ENCODE assay signal across 8 cellular contexts in genomic region chr1:244835276-244836134, GRCh38. TPM values are rescaled to one million over a fixed set of nuclear protein-coding genes. Genes with fewer than 3 reads are reported as not detected.
DNase-seq lines count a peak whose midpoint lies in the region; ATAC-seq and TF ChIP-seq lines count a peak whose summit lies in the region.

COX20 (plus strand) TSS chr1:244835658; CDS start chr1:244835715, 57 bp downstream.

- DNase-seq in GM10266 (ENCODE audit: extremely low spot score) (peak; percentile 87), HFF-Myc (ENCODE audit: extremely low read depth, low read depth) (peak; percentile 81), NCI-H1048 (lab: John Stamatoyannopoulos, UW) (peak; percentile 98), SW 1271 (lab: John Stamatoyannopoulos, UW) (peak; percentile 97 to 99), heart right ventricle (peak; percentile 89 to 92), posterior vena cava (ENCODE audit: low spot score) (peak; percentile 97), upper lobe of right lung (peak; percentile 95)

- H3K27me3 ChIP-seq in heart right ventricle (no peaks in the 10 kb centered on the region), upper lobe of right lung (no peaks in the 10 kb centered on the region)

- H3K27ac ChIP-seq in adipose tissue (ENCODE audit: low read depth, low read length) = peak within 1 kb of the TSS; percentile 84
- peak within 1 kb of the TSS; percentile 96 to 100 (median 99) for H3K27ac ChIP-seq in heart right ventricle
- peak within 1 kb of the TSS; percentile 99 for H3K27ac ChIP-seq in upper lobe of right lung

- ATAC-seq in heart right ventricle (peak; percentile 83 to 95 (median 91)), upper lobe of right lung (peak; percentile 94)

- H3K36me3 ChIP-seq in heart right ventricle = peaks cover 0 to 29% (median 0%) of the 10 kb centered on the region in 9 donors
- peaks cover 13% of the 10 kb centered on the region for H3K36me3 ChIP-seq in upper lobe of right lung

- H3K4me1 ChIP-seq in heart right ventricle (peaks cover 0 to 51% (median 45%) of the 10 kb centered on the region in 9 donors), upper lobe of right lung (peaks cover 21% of the 10 kb centered on the region)

- no peak for TF ChIP-seq CTCF in GM10266 (IDR thresholded peaks at IDR 0.05; ENCODE audit: control insufficient read depth, insufficient read depth, low read depth, missing control alignments)
- TF ChIP-seq CTCF in HFF-Myc (IDR thresholded peaks at IDR 0.05; ENCODE audit: low read depth, low read length, missing control alignments) = no peak
- peak in 3 of 9 donors; percentile 6 to 21 (median 8) for TF ChIP-seq CTCF in heart right ventricle (IDR thresholded peaks at IDR 0.05)
- TF ChIP-seq CTCF in upper lobe of right lung (IDR thresholded peaks at IDR 0.05) = no peak

- no peaks in the 10 kb centered on the region for H3K9me3 ChIP-seq in heart right ventricle
- no peaks in the 10 kb centered on the region for H3K9me3 ChIP-seq in upper lobe of right lung

- H3K4me3 ChIP-seq in HFF-Myc (replicated peaks; ENCODE audit: low read depth, low read length) (peak within 1 kb of the TSS; percentile 78), heart right ventricle (peak within 1 kb of the TSS; percentile 49 to 90 (median 76)), upper lobe of right lung (peak within 1 kb of the TSS; percentile 83)

- WGBS in adipose tissue, 3 donors = 0% methylated on average over 71 to 77 of the region's 77 CpGs
- 0% methylated on average over 68 to 77 of the region's 77 CpGs for WGBS in heart right ventricle, 2 donors

- intact Hi-C loops in heart right ventricle (cut with DNase I) = loop anchor here in 8 of 10 donors (1.0 to 10.0 kb wide), 9 partner anchors 27 to 209 kb away; partner anchors contain the start of genes DESI2 (in 1 of the 8) and HNRNPU (in 1 of the 8)
- intact Hi-C loops in posterior vena cava (cut with DNase I) = loop anchor here in 1 of 2 donors (10.0 kb wide), 1 partner anchor 139 kb away; no protein-coding TSS in a partner anchor
- intact Hi-C loops in upper lobe of right lung (cut with DNase I) = no loop called here

RNA-seq across cellular contexts. Expression of gene COX20, which starts in this region (rescaled TPM):
- polyA plus RNA-seq in adipose tissue (10 to 100 TPM; 22.7 to 68.7 (median 29.9) TPM), heart right ventricle (100 to 1,000 TPM in 1 of 2 donors, 10 to 100 TPM in 1; 59.1 to 139 TPM)
- total RNA-seq in heart right ventricle (10 to 100 TPM; 56.6 to 94.1 (median 64.4) TPM), posterior vena cava (10 to 100 TPM; 42.1 to 47.6 TPM), upper lobe of right lung (25.0 TPM)

Comparison
In these comparisons a context has a peak if more than half of its experiments do, and no peak if none do; other contexts are left out.
1. Peak in every context shown above with its lines: DNase-seq, ATAC-seq, H3K4me3 ChIP-seq and H3K27ac ChIP-seq.